25 cellular contexts compared by ENCODE assay signal in the genomic region with DNA sequence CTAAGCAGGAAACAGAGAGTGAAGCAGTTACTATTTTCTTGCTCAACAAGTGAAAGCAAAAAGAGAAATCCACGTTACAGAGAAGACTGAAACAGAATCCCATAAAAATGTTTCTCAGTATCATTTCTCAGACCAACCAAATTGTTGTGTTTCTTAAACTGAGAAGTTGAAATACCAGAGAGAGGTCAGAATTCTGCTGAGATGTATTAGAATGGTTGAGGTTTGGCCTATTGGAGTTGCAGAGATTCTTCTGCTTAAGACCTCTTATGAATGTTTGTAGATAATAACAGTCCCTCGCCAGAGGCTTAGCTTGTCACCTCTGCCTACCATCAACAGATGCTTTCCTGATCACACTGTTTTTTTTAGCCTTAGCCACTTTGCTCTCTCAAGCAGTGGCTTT.
"Had no signal": no experiment of that assay in that cellular context is flagged by ENCODE, and none has a peak within 500 bp of the region (broad histone marks: within the 10 kb centered on the region; RNA-seq: fewer than 3 reads in every experiment).

No MANE protein-coding gene starts in this region.

- H3K27me3 ChIP-seq: esophagus squamous epithelium, gastroesophageal sphincter, hepatocyte, spleen, testis, transverse colon had no signal

- H3K4me1 Mint-ChIP-seq: central memory CD8-positive, alpha-beta T cell; naive B cell; T-cell had no signal

- ATAC-seq: activated naive CD4-positive, alpha-beta T cell treated with anti-CD3 and anti-CD28 coated beads, Interleukin-2, amount 50 U/mL, for 72 hours; activated T-cell treated with anti-CD3 and anti-CD28 coated beads, Interleukin-2, amount 50 U/mL, for 72 hours; gastroesophageal sphincter; left ventricle myocardium superior; right cardiac atrium; T-cell had no signal

- DNase-seq: activated CD4-positive, alpha-beta T cell treated with anti-CD3 and anti-CD28 coated beads for 4 hours; activated CD4-positive, alpha-beta T cell treated with anti-CD3 and anti-CD28 coated beads, Interleukin-2, amount 50 U/mL, for 4 hours; activated naive CD4-positive, alpha-beta T cell; activated T-cell treated with anti-CD3 and anti-CD28 coated beads for 4 hours; activated T-cell treated with anti-CD3 and anti-CD28 coated beads, Interleukin-2, amount 50 U/mL, for 72 hours; anterior cingulate cortex; effector CD8-positive, alpha-beta T cell; esophagus squamous epithelium; islet precursor cell; left ventricle myocardium superior; naive B cell; nucleus accumbens; right cardiac atrium; spleen; stimulated activated naive CD4-positive, alpha-beta T cell treated with Interleukin-2 at 50 U/mL for 16 hours; T-cell; testis; transverse colon had no signal

- H3K4me2 ChIP-seq: hepatocyte had no signal

- H3K4me3 Mint-ChIP-seq: activated T-cell treated with anti-CD3 and anti-CD28 coated beads, Interleukin-2, amount 50 U/mL, for 72 hours; central memory CD8-positive, alpha-beta T cell; mesothelial cell of epicardium; naive B cell; T-cell had no signal

- H3K9me3 ChIP-seq: esophagus squamous epithelium, gastroesophageal sphincter, testis, transverse colon had no signal

- H3K4me1 ChIP-seq: esophagus squamous epithelium, gastroesophageal sphincter, spleen, testis, transverse colon had no signal

- H3K27ac Mint-ChIP-seq: activated naive CD4-positive, alpha-beta T cell treated with anti-CD3 and anti-CD28 coated beads, Interleukin-2, amount 50 U/mL, for 72 hours; activated T-cell treated with anti-CD3 and anti-CD28 coated beads, Interleukin-2, amount 50 U/mL, for 72 hours; mesothelial cell of epicardium; naive B cell; T-cell had no signal

- H3K36me3 ChIP-seq: esophagus squamous epithelium, gastroesophageal sphincter, spleen, transverse colon had no signal

- H3K27ac ChIP-seq: epithelial cell of prostate, esophagus squamous epithelium, gastroesophageal sphincter, hepatocyte, spleen, testis, transverse colon, VCaP had no signal

- H3K4me3 ChIP-seq: esophagus squamous epithelium, gastroesophageal sphincter, hepatocyte, spleen, testis, transverse colon had no signal

- H3K36me3 Mint-ChIP-seq: activated naive CD4-positive, alpha-beta T cell treated with anti-CD3 and anti-CD28 coated beads, Interleukin-2, amount 50 U/mL, for 72 hours; mesothelial cell of epicardium; naive B cell; T-cell had no signal

- H3K27me3 Mint-ChIP-seq: central memory CD8-positive, alpha-beta T cell; naive B cell; T-cell had no signal
